6 cellular contexts compared by ENCODE assay signal in genomic region chr7:149972977-149973376, GRCh38.
DNase-seq lines count a peak whose midpoint lies in the region; ATAC-seq, FAIRE-seq and TF ChIP-seq lines count a peak whose summit lies in the region.
"Not testable (repeated sequence)": the region's sequence is repeated elsewhere in the genome, so short reads cannot be mapped to it uniquely, and the experiment has no call there.

No MANE protein-coding gene starts in this region.

- intact Hi-C loops in colonic mucosa (cut with DNase I); lower lobe of right lung (cut with DNase I); pancreas (cut with DNase I): not testable (repeated sequence)

- not testable (repeated sequence) for H3K4me3 ChIP-seq in BLaER1, colonic mucosa, lower lobe of right lung, pancreas, upper lobe of left lung

- H3K27ac ChIP-seq in BLaER1, colonic mucosa, lower lobe of right lung, pancreas, upper lobe of left lung: not testable (repeated sequence)
- H3K27ac ChIP-seq in VCaP = peak overlapping the region; percentile 61

- peaks cover 35% of the 10 kb centered on the region for H3K4me1 ChIP-seq in BLaER1
- H3K4me1 ChIP-seq in colonic mucosa, lower lobe of right lung, pancreas, upper lobe of left lung: not testable (repeated sequence)

- TF ChIP-seq POLR2A in upper lobe of left lung (IDR thresholded peaks at IDR 0.05) = not testable (repeated sequence)

- H4K20me1 ChIP-seq in BLaER1 = not testable (repeated sequence)

- ATAC-seq in lower lobe of right lung (peak; percentile 78 to 79), pancreas (peak; percentile 75 to 95 (median 87)), upper lobe of left lung (ENCODE audit: low FRiP score in 2 of 2) (peak; percentile 40 to 63)

- not testable (repeated sequence) for H3K9me3 ChIP-seq in BLaER1, colonic mucosa, lower lobe of right lung, pancreas, upper lobe of left lung

- not testable (repeated sequence) for TF ChIP-seq CTCF in VCaP (conservative IDR thresholded peaks at IDR 0.05); colonic mucosa (IDR thresholded peaks at IDR 0.05); lower lobe of right lung (IDR thresholded peaks at IDR 0.05); pancreas (IDR thresholded peaks at IDR 0.05); upper lobe of left lung (IDR thresholded peaks at IDR 0.05)

- H3K9ac ChIP-seq in BLaER1; colonic mucosa (ENCODE audit: low read depth in 2 of 2, low read length in 2 of 2): not testable (repeated sequence)

- H3K4me2 ChIP-seq in BLaER1 = peak overlapping the region; percentile 66; the same call in 1 of the 2 replicates

- FAIRE-seq in pancreas (lab: Jason Lieb, UNC) = not testable (repeated sequence)

- DNase-seq in colonic mucosa (peak; percentile 24), pancreas (peak in 4 of 6 donors; percentile 45 to 70 (median 54))
- DNase-seq in lower lobe of right lung, upper lobe of left lung: not testable (repeated sequence)

- H3K27me3 ChIP-seq in BLaER1; colonic mucosa; lower lobe of right lung (ENCODE audit: low read depth); pancreas; upper lobe of left lung: not testable (repeated sequence)

- TF ChIP-seq EP300 in upper lobe of left lung (IDR thresholded peaks at IDR 0.05) = not testable (repeated sequence)

- not testable (repeated sequence) for H3K36me3 ChIP-seq in BLaER1, colonic mucosa, lower lobe of right lung, pancreas, upper lobe of left lung

- 35 to 40% methylated on average over 10 of the region's 10 CpGs for WGBS in pancreas, 2 donors
- WGBS in upper lobe of left lung, 2 donors = 78 to 79% methylated on average over 8 to 10 of the region's 10 CpGs
